In the genomic region with DNA sequence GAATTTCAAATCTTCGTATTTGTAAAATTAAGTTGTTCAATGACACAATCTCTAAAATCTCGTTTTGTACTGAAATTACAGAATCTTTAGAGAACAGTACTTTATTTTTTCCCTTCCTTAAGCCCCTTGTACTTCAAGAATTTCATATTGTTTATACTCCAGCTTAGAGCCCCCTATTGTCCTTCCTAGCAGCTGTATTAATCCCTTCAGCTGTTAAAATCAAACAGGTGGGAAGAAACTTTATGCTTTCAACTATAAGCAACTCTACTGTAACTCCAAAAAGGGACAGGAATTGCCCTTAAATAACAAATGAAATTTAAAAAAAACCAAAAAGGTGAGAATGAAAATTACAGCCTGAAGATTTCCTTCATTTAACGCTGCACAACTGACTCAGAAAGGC, we compare ENCODE assay signal across 8 cellular contexts. TPM values are rescaled to one million over a fixed set of nuclear protein-coding genes. Genes with fewer than 3 reads are reported as not detected.
DNase-seq lines count a peak whose midpoint lies in the region; ATAC-seq and TF ChIP-seq lines count a peak whose summit lies in the region.

No MANE protein-coding gene starts in this region.

- no peak for TF ChIP-seq CTCF in breast epithelium (IDR thresholded peaks at IDR 0.05)

- peak overlapping the region; percentile 99 for H3K9ac ChIP-seq in muscle layer of colon (ENCODE audit: low read length)

- no peak for DNase-seq in stimulated activated naive CD8-positive, alpha-beta T cell treated with anti-CD3 and anti-CD28 coated beads, Interleukin-15, Interleukin-2, amounts not matched to agents 100 U/mL and 50 U/mL, for 24 hours
- DNase-seq in breast epithelium (ENCODE audit: low spot score in 2 of 2), result no peak
- DNase-seq in activated effector memory CD4-positive, alpha-beta T cell treated with Interleukin-2 at 50 U/mL for 16 hours, result no peak
- no peak for DNase-seq in caudate nucleus (lab: John Stamatoyannopoulos, UW)
- no peak for DNase-seq in stimulated activated CD4-positive, alpha-beta T cell treated with anti-CD3 and anti-CD28 coated beads, Interleukin-1b, Interleukin-23, amount 100 ng/mL, for 48 hours
- DNase-seq in NCI-H2171 treated with DMSO at 0.1 percent for 48 hours (lab: John Stamatoyannopoulos, UW), result no peak

- H3K36me3 ChIP-seq in breast epithelium (no peaks in the 10 kb centered on the region), muscle layer of colon (ENCODE audit: insufficient read depth, low read length) (peaks cover 38% of the 10 kb centered on the region)

- no peaks in the 10 kb centered on the region for H3K9me3 ChIP-seq in breast epithelium
- no peaks in the 10 kb centered on the region for H3K9me3 ChIP-seq in muscle layer of colon (ENCODE audit: low read length)

- H3K4me3 Mint-ChIP-seq in stimulated activated naive CD8-positive, alpha-beta T cell treated with anti-CD3 and anti-CD28 coated beads, Interleukin-15, Interleukin-2, amounts not matched to agents 100 ng/mL and 50 ng/mL, for 24 hours, result peak overlapping the region; percentile 99

- intact Hi-C loops in breast epithelium (cut with DNase I; ENCODE audit: low total_unique reads), result no loop called here

- H3K4me3 ChIP-seq in breast epithelium (peak overlapping the region; percentile 87 to 97 (median 94)), muscle layer of colon (ENCODE audit: low read depth in 1 of 2, low read length in 2 of 2) (peak overlapping the region in 1 of 2 donors; percentile 96)

- no peaks in the 10 kb centered on the region for H3K9me3 Mint-ChIP-seq in stimulated activated naive CD8-positive, alpha-beta T cell treated with anti-CD3 and anti-CD28 coated beads, Interleukin-15, Interleukin-2, amounts not matched to agents 100 ng/mL and 50 ng/mL, for 24 hours

- peak overlapping the region; percentile 100 for H3K27ac Mint-ChIP-seq in stimulated activated naive CD8-positive, alpha-beta T cell treated with anti-CD3 and anti-CD28 coated beads, Interleukin-15, Interleukin-2, amounts not matched to agents 100 ng/mL and 50 ng/mL, for 24 hours

- H3K4me1 ChIP-seq in breast epithelium, result peaks cover 10 to 42% of the 10 kb centered on the region in 2 donors
- H3K4me1 ChIP-seq in muscle layer of colon (ENCODE audit: insufficient read depth, low read length), result peaks cover 60% of the 10 kb centered on the region

- H3K36me3 Mint-ChIP-seq in stimulated activated naive CD8-positive, alpha-beta T cell treated with anti-CD3 and anti-CD28 coated beads, Interleukin-15, Interleukin-2, amounts not matched to agents 100 ng/mL and 50 ng/mL, for 24 hours (ENCODE audit: low read depth), result peaks cover 78% of the 10 kb centered on the region

- peaks cover 70% of the 10 kb centered on the region for H3K4me1 Mint-ChIP-seq in stimulated activated naive CD8-positive, alpha-beta T cell treated with anti-CD3 and anti-CD28 coated beads, Interleukin-15, Interleukin-2, amounts not matched to agents 100 ng/mL and 50 ng/mL, for 24 hours (ENCODE audit: low read depth)

- H3K27me3 Mint-ChIP-seq in stimulated activated naive CD8-positive, alpha-beta T cell treated with anti-CD3 and anti-CD28 coated beads, Interleukin-15, Interleukin-2, amounts not matched to agents 100 ng/mL and 50 ng/mL, for 24 hours, result no peaks in the 10 kb centered on the region

- H3K27me3 ChIP-seq in breast epithelium (no peaks in the 10 kb centered on the region), muscle layer of colon (ENCODE audit: control insufficient read depth in 1 of 2, insufficient read depth in 2 of 2, low read length in 2 of 2) (no peaks in the 10 kb centered on the region)

- TF ChIP-seq POLR2A in breast epithelium (IDR thresholded peaks at IDR 0.05), result no peak

- peak overlapping the region; percentile 97 to 98 for H3K27ac ChIP-seq in breast epithelium
- H3K27ac ChIP-seq in muscle layer of colon (ENCODE audit: low read depth, low read length), result peak overlapping the region; percentile 99
- no peak overlapping the region for H3K27ac ChIP-seq in caudate nucleus (ENCODE audit: low read depth, low read length)

- no peak for ATAC-seq in stimulated activated naive CD8-positive, alpha-beta T cell treated with anti-CD3 and anti-CD28 coated beads, Interleukin-15, Interleukin-2, amounts not matched to agents 100 U/mL and 50 U/mL, for 24 hours

RNA-seq across cellular contexts. Expression of a gene that starts 1.7 kb away (rescaled TPM):
- 1,000 to 10,000 TPM; 1,363 to 1,488 (median 1,386) TPM for total RNA-seq in breast epithelium

RNA-seq across cellular contexts. Expression of a gene that starts 28.8 kb away (rescaled TPM):
- 10 to 100 TPM in 1 of 3 donors, 1 to 10 TPM in 2; 7.9 to 13.0 (median 8.3) TPM for total RNA-seq in breast epithelium

RNA-seq across cellular contexts. Expression of a gene that starts 35.3 kb away (rescaled TPM):
- total RNA-seq in breast epithelium, result 100 to 1,000 TPM in 2 of 3 donors, 10 to 100 TPM in 1; 85.0 to 134 (median 111) TPM

RNA-seq across cellular contexts. Expression of a gene that starts 39.8 kb away (rescaled TPM):
- 1 to 10 TPM in 1 of 3 donors, under 1 TPM in 2; 0.16 to 3.8 (median 0.98) TPM for total RNA-seq in breast epithelium
